Comparison of ENCODE assay signal across 1 cellular context in the genomic region with DNA sequence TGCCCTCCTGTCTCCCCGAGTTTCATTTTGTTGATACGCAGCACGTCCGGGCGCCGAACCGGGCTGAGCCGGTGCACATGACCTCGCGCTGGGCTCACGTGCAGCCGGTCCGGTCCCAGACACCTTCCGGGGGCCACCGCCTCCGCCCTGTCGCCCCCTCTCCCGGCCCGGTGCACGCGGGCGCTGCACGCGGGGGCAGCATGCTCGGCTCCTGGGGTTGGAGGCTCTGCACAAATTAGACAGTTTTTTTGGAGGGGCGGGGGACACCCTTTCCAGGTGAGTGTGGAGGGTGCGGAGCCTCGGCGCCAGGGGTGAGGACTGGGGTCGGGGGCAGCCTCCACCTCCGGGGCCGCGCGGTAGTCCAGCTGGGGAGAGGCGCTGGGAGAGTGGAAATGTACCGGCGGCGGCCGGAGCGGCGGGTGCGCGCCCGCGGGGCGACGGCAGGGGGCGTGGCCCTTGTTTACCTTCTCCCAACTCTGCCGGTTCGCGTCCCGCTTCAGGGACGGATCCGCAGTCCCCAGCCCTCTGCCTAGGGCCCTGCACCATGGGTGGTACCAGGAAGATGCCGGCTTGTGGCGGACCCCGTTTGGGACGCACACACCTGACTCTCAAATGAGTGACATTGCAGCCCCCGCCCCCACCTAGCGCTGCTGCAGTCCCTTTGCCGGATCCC.
TF ChIP-seq lines count a peak whose summit lies in the region.

No MANE protein-coding gene starts in this region.

TF ChIP-seq in HepG2, 621 proteins besides CTCF, POLR2A, EP300 and RAD21 (continued from another document and continues in another):
- TF ChIP-seq, protein P1, sequence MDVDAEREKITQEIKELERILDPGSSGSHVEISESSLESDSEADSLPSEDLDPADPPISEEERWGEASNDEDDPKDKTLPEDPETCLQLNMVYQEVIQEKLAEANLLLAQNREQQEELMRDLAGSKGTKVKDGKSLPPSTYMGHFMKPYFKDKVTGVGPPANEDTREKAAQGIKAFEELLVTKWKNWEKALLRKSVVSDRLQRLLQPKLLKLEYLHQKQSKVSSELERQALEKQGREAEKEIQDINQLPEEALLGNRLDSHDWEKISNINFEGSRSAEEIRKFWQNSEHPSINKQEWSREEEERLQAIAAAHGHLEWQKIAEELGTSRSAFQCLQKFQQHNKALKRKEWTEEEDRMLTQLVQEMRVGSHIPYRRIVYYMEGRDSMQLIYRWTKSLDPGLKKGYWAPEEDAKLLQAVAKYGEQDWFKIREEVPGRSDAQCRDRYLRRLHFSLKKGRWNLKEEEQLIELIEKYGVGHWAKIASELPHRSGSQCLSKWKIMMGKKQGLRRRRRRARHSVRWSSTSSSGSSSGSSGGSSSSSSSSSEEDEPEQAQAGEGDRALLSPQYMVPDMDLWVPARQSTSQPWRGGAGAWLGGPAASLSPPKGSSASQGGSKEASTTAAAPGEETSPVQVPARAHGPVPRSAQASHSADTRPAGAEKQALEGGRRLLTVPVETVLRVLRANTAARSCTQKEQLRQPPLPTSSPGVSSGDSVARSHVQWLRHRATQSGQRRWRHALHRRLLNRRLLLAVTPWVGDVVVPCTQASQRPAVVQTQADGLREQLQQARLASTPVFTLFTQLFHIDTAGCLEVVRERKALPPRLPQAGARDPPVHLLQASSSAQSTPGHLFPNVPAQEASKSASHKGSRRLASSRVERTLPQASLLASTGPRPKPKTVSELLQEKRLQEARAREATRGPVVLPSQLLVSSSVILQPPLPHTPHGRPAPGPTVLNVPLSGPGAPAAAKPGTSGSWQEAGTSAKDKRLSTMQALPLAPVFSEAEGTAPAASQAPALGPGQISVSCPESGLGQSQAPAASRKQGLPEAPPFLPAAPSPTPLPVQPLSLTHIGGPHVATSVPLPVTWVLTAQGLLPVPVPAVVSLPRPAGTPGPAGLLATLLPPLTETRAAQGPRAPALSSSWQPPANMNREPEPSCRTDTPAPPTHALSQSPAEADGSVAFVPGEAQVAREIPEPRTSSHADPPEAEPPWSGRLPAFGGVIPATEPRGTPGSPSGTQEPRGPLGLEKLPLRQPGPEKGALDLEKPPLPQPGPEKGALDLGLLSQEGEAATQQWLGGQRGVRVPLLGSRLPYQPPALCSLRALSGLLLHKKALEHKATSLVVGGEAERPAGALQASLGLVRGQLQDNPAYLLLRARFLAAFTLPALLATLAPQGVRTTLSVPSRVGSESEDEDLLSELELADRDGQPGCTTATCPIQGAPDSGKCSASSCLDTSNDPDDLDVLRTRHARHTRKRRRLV (CRISPR knock-in tag; IDR thresholded peaks at IDR 0.05), result no peak
- no peak for TF ChIP-seq CEBPB (IDR thresholded peaks at IDR 0.05; ENCODE audit: borderline replicate concordance, low read depth, low read length)
- TF ChIP-seq NPAS2 (CRISPR knock-in tag; IDR thresholded peaks at IDR 0.05; ENCODE audit: borderline replicate concordance), result no peak
- 0 out of 2 replicates have a peak, but pooled peaks have one; percentile 35 for TF ChIP-seq ZNF205 (CRISPR knock-in tag; IDR thresholded peaks at IDR 0.05)
- TF ChIP-seq BORCS8-MEF2B (CRISPR knock-in tag; IDR thresholded peaks at IDR 0.05), result no peak
- TF ChIP-seq, protein P2, sequence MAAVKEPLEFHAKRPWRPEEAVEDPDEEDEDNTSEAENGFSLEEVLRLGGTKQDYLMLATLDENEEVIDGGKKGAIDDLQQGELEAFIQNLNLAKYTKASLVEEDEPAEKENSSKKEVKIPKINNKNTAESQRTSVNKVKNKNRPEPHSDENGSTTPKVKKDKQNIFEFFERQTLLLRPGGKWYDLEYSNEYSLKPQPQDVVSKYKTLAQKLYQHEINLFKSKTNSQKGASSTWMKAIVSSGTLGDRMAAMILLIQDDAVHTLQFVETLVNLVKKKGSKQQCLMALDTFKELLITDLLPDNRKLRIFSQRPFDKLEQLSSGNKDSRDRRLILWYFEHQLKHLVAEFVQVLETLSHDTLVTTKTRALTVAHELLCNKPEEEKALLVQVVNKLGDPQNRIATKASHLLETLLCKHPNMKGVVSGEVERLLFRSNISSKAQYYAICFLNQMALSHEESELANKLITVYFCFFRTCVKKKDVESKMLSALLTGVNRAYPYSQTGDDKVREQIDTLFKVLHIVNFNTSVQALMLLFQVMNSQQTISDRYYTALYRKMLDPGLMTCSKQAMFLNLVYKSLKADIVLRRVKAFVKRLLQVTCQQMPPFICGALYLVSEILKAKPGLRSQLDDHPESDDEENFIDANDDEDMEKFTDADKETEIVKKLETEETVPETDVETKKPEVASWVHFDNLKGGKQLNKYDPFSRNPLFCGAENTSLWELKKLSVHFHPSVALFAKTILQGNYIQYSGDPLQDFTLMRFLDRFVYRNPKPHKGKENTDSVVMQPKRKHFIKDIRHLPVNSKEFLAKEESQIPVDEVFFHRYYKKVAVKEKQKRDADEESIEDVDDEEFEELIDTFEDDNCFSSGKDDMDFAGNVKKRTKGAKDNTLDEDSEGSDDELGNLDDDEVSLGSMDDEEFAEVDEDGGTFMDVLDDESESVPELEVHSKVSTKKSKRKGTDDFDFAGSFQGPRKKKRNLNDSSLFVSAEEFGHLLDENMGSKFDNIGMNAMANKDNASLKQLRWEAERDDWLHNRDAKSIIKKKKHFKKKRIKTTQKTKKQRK (IDR thresholded peaks at IDR 0.05; ENCODE audit: low read length), result no peak
- TF ChIP-seq REPIN1 (CRISPR knock-in tag; IDR thresholded peaks at IDR 0.05; ENCODE audit: borderline replicate concordance, low read depth), result peak; percentile 17; the same call in 1 of the 2 replicates
- TF ChIP-seq, protein P3, sequence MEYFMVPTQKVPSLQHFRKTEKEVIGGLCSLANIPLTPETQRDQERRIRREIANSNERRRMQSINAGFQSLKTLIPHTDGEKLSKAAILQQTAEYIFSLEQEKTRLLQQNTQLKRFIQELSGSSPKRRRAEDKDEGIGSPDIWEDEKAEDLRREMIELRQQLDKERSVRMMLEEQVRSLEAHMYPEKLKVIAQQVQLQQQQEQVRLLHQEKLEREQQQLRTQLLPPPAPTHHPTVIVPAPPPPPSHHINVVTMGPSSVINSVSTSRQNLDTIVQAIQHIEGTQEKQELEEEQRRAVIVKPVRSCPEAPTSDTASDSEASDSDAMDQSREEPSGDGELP (IDR thresholded peaks at IDR 0.05; ENCODE audit: borderline replicate concordance, low read depth), result peak; percentile 62; the same call in 1 of the 2 replicates
- no peak for TF ChIP-seq CBX1 (IDR thresholded peaks at IDR 0.05; ENCODE audit: low read depth)
- no peak for TF ChIP-seq ARID2 (CRISPR knock-in tag; IDR thresholded peaks at IDR 0.05; ENCODE audit: borderline replicate concordance)
- TF ChIP-seq REL (CRISPR knock-in tag; conservative IDR thresholded peaks at IDR 0.05), result 0 out of 2 replicates have a peak, but pooled peaks have one; percentile 22
- no peak for TF ChIP-seq ZFP62 (CRISPR knock-in tag; IDR thresholded peaks at IDR 0.05)
- no peak for TF ChIP-seq PHB2 (IDR thresholded peaks at IDR 0.05; ENCODE audit: partially characterized antibody)
- TF ChIP-seq, protein P4, sequence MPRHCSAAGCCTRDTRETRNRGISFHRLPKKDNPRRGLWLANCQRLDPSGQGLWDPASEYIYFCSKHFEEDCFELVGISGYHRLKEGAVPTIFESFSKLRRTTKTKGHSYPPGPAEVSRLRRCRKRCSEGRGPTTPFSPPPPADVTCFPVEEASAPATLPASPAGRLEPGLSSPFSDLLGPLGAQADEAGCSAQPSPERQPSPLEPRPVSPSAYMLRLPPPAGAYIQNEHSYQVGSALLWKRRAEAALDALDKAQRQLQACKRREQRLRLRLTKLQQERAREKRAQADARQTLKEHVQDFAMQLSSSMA (CRISPR knock-in tag; IDR thresholded peaks at IDR 0.05), result no peak; the same call in 1 of the 2 replicates
- no peak for TF ChIP-seq CREM (IDR thresholded peaks at IDR 0.05)
- TF ChIP-seq CREM (CRISPR knock-in tag; IDR thresholded peaks at IDR 0.05), result no peak
- no peak for TF ChIP-seq ZNF543 (CRISPR knock-in tag; IDR thresholded peaks at IDR 0.05)
- TF ChIP-seq DNMT3B (CRISPR knock-in tag; conservative IDR thresholded peaks at IDR 0.05), result no peak
- no peak for TF ChIP-seq JDP2 (CRISPR knock-in tag; IDR thresholded peaks at IDR 0.05; ENCODE audit: borderline replicate concordance)
- TF ChIP-seq, protein P5, sequence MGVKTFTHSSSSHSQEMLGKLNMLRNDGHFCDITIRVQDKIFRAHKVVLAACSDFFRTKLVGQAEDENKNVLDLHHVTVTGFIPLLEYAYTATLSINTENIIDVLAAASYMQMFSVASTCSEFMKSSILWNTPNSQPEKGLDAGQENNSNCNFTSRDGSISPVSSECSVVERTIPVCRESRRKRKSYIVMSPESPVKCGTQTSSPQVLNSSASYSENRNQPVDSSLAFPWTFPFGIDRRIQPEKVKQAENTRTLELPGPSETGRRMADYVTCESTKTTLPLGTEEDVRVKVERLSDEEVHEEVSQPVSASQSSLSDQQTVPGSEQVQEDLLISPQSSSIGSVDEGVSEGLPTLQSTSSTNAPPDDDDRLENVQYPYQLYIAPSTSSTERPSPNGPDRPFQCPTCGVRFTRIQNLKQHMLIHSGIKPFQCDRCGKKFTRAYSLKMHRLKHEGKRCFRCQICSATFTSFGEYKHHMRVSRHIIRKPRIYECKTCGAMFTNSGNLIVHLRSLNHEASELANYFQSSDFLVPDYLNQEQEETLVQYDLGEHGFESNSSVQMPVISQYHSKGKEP (CRISPR knock-in tag; IDR thresholded peaks at IDR 0.05), result peak; percentile 23; the same call in 1 of the 2 replicates
- TF ChIP-seq KLF9 (CRISPR knock-in tag; IDR thresholded peaks at IDR 0.05; ENCODE audit: low read depth), result peak; percentile 91; the same call in 1 of the 2 replicates
- TF ChIP-seq LCORL (IDR thresholded peaks at IDR 0.05), result no peak
- peak; percentile 24; the same call in 1 of the 2 replicates for TF ChIP-seq LCORL (CRISPR knock-in tag; IDR thresholded peaks at IDR 0.05)
- TF ChIP-seq ZNF605 (CRISPR knock-in tag; IDR thresholded peaks at IDR 0.05), result 0 out of 2 replicates have a peak, but pooled peaks have one; percentile 32
- no peak for TF ChIP-seq ZKSCAN1 (IDR thresholded peaks at IDR 0.05; ENCODE audit: low read length)
- TF ChIP-seq, protein P6, sequence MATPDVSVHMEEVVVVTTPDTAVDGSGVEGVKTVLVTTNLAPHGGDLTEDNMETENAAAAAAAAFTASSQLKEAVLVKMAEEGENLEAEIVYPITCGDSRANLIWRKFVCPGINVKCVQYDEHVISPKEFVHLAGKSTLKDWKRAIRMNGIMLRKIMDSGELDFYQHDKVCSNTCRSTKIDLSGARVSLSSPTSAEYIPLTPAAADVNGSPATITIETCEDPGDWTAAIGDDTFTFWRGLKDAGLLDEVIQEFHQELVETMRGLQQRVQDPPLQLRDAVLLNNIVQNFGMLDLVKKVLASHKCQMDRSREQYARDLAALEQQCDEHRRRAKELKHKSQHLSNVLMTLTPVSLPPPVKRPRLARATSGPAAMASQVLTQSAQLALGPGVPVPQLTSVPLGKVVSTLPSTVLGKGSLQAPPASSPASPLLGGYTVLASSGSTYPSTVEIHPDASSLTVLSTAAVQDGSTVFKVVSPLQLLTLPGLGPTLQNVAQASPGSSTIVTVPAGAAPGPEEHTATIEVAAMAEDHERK (CRISPR knock-in tag; IDR thresholded peaks at IDR 0.05; ENCODE audit: low read depth), result no peak
- TF ChIP-seq ZFP36L1 (CRISPR knock-in tag; IDR thresholded peaks at IDR 0.05), result peak; percentile 56; the same call in 1 of the 2 replicates
- no peak for TF ChIP-seq ZNF326 (CRISPR knock-in tag; IDR thresholded peaks at IDR 0.05; ENCODE audit: borderline replicate concordance)
- no peak; the same call in 1 of the 2 replicates for TF ChIP-seq ZNF34 (CRISPR knock-in tag; IDR thresholded peaks at IDR 0.05; ENCODE audit: borderline replicate concordance)
- TF ChIP-seq FOXA1 (IDR thresholded peaks at IDR 0.05), result no peak
- TF ChIP-seq FOXA1 (CRISPR knock-in tag; IDR thresholded peaks at IDR 0.05), result peak; percentile 99
- TF ChIP-seq, protein P7, sequence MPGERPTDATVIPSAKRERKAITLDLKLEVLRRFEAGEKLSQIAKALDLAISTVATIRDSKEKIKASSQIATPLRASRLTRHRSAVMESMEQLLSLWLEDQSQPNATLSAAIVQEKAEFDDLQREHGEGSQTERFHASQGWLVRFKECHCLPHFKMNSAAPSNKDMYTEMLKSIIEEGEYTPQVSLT (CRISPR knock-in tag; IDR thresholded peaks at IDR 0.05; ENCODE audit: borderline replicate concordance, low read depth), result no peak
- TF ChIP-seq, protein P8, sequence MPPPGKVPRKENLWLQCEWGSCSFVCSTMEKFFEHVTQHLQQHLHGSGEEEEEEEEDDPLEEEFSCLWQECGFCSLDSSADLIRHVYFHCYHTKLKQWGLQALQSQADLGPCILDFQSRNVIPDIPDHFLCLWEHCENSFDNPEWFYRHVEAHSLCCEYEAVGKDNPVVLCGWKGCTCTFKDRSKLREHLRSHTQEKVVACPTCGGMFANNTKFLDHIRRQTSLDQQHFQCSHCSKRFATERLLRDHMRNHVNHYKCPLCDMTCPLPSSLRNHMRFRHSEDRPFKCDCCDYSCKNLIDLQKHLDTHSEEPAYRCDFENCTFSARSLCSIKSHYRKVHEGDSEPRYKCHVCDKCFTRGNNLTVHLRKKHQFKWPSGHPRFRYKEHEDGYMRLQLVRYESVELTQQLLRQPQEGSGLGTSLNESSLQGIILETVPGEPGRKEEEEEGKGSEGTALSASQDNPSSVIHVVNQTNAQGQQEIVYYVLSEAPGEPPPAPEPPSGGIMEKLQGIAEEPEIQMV (CRISPR knock-in tag; IDR thresholded peaks at IDR 0.05; ENCODE audit: low read depth), result no peak; the same call in 1 of the 2 replicates
- no peak for TF ChIP-seq PCBP2 (optimal IDR thresholded peaks at IDR 0.05; ENCODE audit: low read depth, low read length, poor library complexity, severe bottlenecking)
- TF ChIP-seq, protein P9, sequence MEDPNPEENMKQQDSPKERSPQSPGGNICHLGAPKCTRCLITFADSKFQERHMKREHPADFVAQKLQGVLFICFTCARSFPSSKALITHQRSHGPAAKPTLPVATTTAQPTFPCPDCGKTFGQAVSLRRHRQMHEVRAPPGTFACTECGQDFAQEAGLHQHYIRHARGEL (CRISPR knock-in tag; IDR thresholded peaks at IDR 0.05), result no peak
